In the genomic region with DNA sequence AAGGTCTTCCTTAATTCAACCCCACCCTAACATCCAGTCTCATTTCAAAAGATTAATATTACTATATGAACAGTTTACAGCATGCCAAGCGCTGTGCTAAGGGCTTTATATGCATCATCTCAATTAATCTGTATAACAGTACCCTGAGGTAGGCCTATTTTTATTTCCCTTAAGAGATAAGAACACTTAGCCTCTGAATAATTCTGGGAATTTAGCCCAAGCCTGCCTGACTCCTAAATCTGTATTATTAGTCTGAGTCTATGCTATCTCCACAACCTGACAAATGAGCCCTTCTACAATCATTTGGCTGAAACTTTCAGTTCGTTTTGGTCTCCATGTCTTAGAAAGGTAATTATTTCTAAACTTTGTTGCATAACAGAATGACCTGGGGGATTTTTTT, we compare ENCODE assay signal across 21 cellular contexts.
"Had no signal": no experiment of that assay in that cellular context is flagged by ENCODE, and none has a peak within 500 bp of the region (broad histone marks: within the 10 kb centered on the region; RNA-seq: fewer than 3 reads in every experiment).

No MANE protein-coding gene starts in this region.

- DNase-seq: colonic mucosa; cortex of kidney; dermis blood vessel endothelial cell; dorsolateral prefrontal cortex; effector CD4-positive, alpha-beta T cell; effector CD8-positive, alpha-beta T cell; effector memory CD4-positive, alpha-beta T cell; effector memory CD8-positive, alpha-beta T cell; endodermal cell; erythroblast; esophagus squamous epithelium; foreskin fibroblast; foreskin keratinocyte; foreskin melanocyte; gastrocnemius medialis; glutamatergic neuron; head of caudate nucleus; heart left ventricle; heart right ventricle had no signal

- ATAC-seq: effector memory CD8-positive, alpha-beta T cell; esophagus mucosa; foreskin keratinocyte; gastrocnemius medialis; gastroesophageal sphincter; heart left ventricle had no signal
